Comparison of ENCODE assay signal across 1 cellular context in genomic region chr2:98648451-98648850, GRCh38.
TF ChIP-seq lines count a peak whose summit lies in the region.

No MANE protein-coding gene starts in this region.

TF ChIP-seq in GM12878, 131 proteins besides CTCF, POLR2A, EP300 and RAD21:
- no peak for TF ChIP-seq SMAD5 (IDR thresholded peaks at IDR 0.05; ENCODE audit: low read depth)
- TF ChIP-seq RUNX3 (IDR thresholded peaks at IDR 0.05; ENCODE audit: low read length): 0 out of 2 replicates have a peak, but pooled peaks have one; percentile 12
- peak; percentile 34; the same call in 1 of the 2 replicates for TF ChIP-seq ZNF384 (IDR thresholded peaks at IDR 0.05; ENCODE audit: borderline replicate concordance, low read depth, low read length)
